14 cellular contexts compared by ENCODE assay signal in genomic region chr4:108045687-108046024, GRCh38. TPM values are rescaled to one million over a fixed set of nuclear protein-coding genes. Genes with fewer than 3 reads are reported as not detected.
A peak's percentile ranks its signal among the peaks of the same experiment; 100 is the strongest.
DNase-seq lines count a peak whose midpoint lies in the region; ATAC-seq and TF ChIP-seq lines count a peak whose summit lies in the region.
"Had no signal": no experiment of that assay in that cellular context is flagged by ENCODE, and none has a peak within 500 bp of the region (broad histone marks: within the 10 kb centered on the region; RNA-seq: fewer than 3 reads in every experiment).

No MANE protein-coding gene starts in this region.

- ATAC-seq in T-cell (replicated peaks in 1 of 4) (peak in 3 of 4 experiments; percentile 26 to 63 (median 34)), psoas muscle (peak; percentile 54 to 78 (median 70)), GM21619 (IDR thresholded peaks at IDR 0.05; ENCODE audit: unreplicated experiment) (no peak), GM18858 (IDR thresholded peaks at IDR 0.05; ENCODE audit: unreplicated experiment) (no peak)

- H3K4me1 ChIP-seq in psoas muscle = peaks cover 7% of the 10 kb centered on the region

- H3K9me3 ChIP-seq in psoas muscle = no peaks in the 10 kb centered on the region

- no peak overlapping the region for H3K27ac ChIP-seq in psoas muscle
- H3K27ac ChIP-seq: brain microvascular endothelial cell had no signal

- peak overlapping the region; percentile 82 for H3K27ac Mint-ChIP-seq in activated CD4-positive, alpha-beta T cell treated with anti-CD3 and anti-CD28 coated beads, Interleukin-2, amount 10 ng/mL, durations not matched to agents 24 days and 14 days
- H3K27ac Mint-ChIP-seq in T-cell = peak overlapping the region; percentile 77 to 81
- H3K27ac Mint-ChIP-seq: memory B cell had no signal

- POLR2A ChIA-PET in T-cell (lab: Charles Lee) = no interaction called here

- no peaks in the 10 kb centered on the region for H3K27me3 ChIP-seq in psoas muscle (ENCODE audit: insufficient read depth in 3 of 3, low read length in 2 of 3)
- H3K27me3 ChIP-seq: brain microvascular endothelial cell had no signal

- CTCF ChIA-PET in T-cell (lab: Charles Lee) = no interaction called here

- H3K4me3 ChIP-seq in fibroblast of pulmonary artery (replicated peaks; ENCODE audit: low read depth, low read length) = no peak overlapping the region
- H3K4me3 ChIP-seq in psoas muscle = no peak overlapping the region
- H3K4me3 ChIP-seq: smooth muscle cell had no signal

- no peak for DNase-seq in activated CD4-positive, alpha-beta T cell treated with anti-CD3 and anti-CD28 coated beads, Interleukin-2, amount 10 ng/mL, durations not matched to agents 24 days and 14 days
- no peak for DNase-seq in activated CD4-positive, alpha-beta T cell treated with anti-CD3 and anti-CD28 coated beads, Interleukin-2, amount 50 U/mL, for 4 hours
- DNase-seq in T-cell = peak in 3 of 34 experiments; percentile 14 to 22 (median 20)
- peak; percentile 19 for DNase-seq in fibroblast of pulmonary artery (ENCODE audit: low read depth)
- peak; percentile 34 to 59 for DNase-seq in psoas muscle
- no peak for DNase-seq in NCI-H82 treated with DMSO at 0.1 percent for 48 hours (lab: John Stamatoyannopoulos, UW; ENCODE audit: unreplicated experiment)
- DNase-seq: activated CD4-positive, CD25-positive, alpha-beta regulatory T cell treated with anti-CD3 and anti-CD28 coated beads, Interleukin-2, amount 50 U/mL, for 72 hours; AML-193; brain microvascular endothelial cell; NCI-H1417 had no signal

- H3K4me3 Mint-ChIP-seq in activated CD4-positive, alpha-beta T cell treated with anti-CD3 and anti-CD28 coated beads, Interleukin-2, amount 10 ng/mL, durations not matched to agents 24 days and 14 days = no peak overlapping the region
- H3K4me3 Mint-ChIP-seq in T-cell = peak overlapping the region in 1 of 3 donors; percentile 48
- H3K4me3 Mint-ChIP-seq: memory B cell had no signal

- peaks cover 51% of the 10 kb centered on the region for H3K4me1 Mint-ChIP-seq in activated CD4-positive, alpha-beta T cell treated with anti-CD3 and anti-CD28 coated beads, Interleukin-2, amount 10 ng/mL, durations not matched to agents 24 days and 14 days
- peaks cover 65 to 68% (median 66%) of the 10 kb centered on the region in 3 donors for H3K4me1 Mint-ChIP-seq in T-cell
- H3K4me1 Mint-ChIP-seq: memory B cell had no signal

- WGBS in psoas muscle, 3 donors = 13 to 24% (median 15%) methylated on average over 3 of the region's 3 CpGs

- H3K27me3 Mint-ChIP-seq in activated CD4-positive, alpha-beta T cell treated with anti-CD3 and anti-CD28 coated beads, Interleukin-2, amount 10 ng/mL, durations not matched to agents 24 days and 14 days = no peaks in the 10 kb centered on the region
- H3K27me3 Mint-ChIP-seq in T-cell = no peaks in the 10 kb centered on the region
- H3K27me3 Mint-ChIP-seq: memory B cell had no signal

- peaks cover 41% of the 10 kb centered on the region for H3K36me3 Mint-ChIP-seq in activated CD4-positive, alpha-beta T cell treated with anti-CD3 and anti-CD28 coated beads, Interleukin-2, amount 10 ng/mL, durations not matched to agents 24 days and 14 days (ENCODE audit: low read depth)
- peaks cover 28% of the 10 kb centered on the region for H3K36me3 Mint-ChIP-seq in T-cell
- H3K36me3 Mint-ChIP-seq: memory B cell had no signal

- H3K9me3 Mint-ChIP-seq in activated CD4-positive, alpha-beta T cell treated with anti-CD3 and anti-CD28 coated beads, Interleukin-2, amount 10 ng/mL, durations not matched to agents 24 days and 14 days = no peaks in the 10 kb centered on the region
- H3K9me3 Mint-ChIP-seq in T-cell = no peaks in the 10 kb centered on the region
- H3K9me3 Mint-ChIP-seq: memory B cell had no signal

- H3K36me3 ChIP-seq in psoas muscle (ENCODE audit: insufficient read depth in 1 of 2, low read depth in 1 of 2) = no peaks in the 10 kb centered on the region
- H3K36me3 ChIP-seq: brain microvascular endothelial cell had no signal

- TF ChIP-seq CTCF in fibroblast of pulmonary artery (IDR thresholded peaks at IDR 0.05; ENCODE audit: low read length, missing control alignments) = no peak
- no peak for TF ChIP-seq CTCF in psoas muscle (IDR thresholded peaks at IDR 0.05)

- intact Hi-C loops in activated CD4-positive, alpha-beta T cell treated with anti-CD3 and anti-CD28 coated beads, Interleukin-2, amount 10 ng/mL, durations not matched to agents 24 days and 14 days (cut with micrococcal nuclease) = no loop called here
- intact Hi-C loops in psoas muscle (cut with DNase I) = no loop called here

RNA-seq across cellular contexts. Expression of gene HADH, which starts 56.0 kb away (rescaled TPM):
- total RNA-seq in activated CD4-positive, alpha-beta T cell treated with anti-CD3 and anti-CD28 coated beads, Interleukin-2, amount 10 ng/mL, durations not matched to agents 24 days and 14 days = 37.2 and 41.4 TPM in 2 replicates
- total RNA-seq in T-cell (10 to 100 TPM; 14.2 to 25.0 (median 17.8) TPM), psoas muscle (100 to 1,000 TPM in 3 of 4 donors, 10 to 100 TPM in 1; 84.4 to 150 (median 118) TPM)
- polyA plus RNA-seq in psoas muscle = 100 to 1,000 TPM in 1 of 3 donors, 10 to 100 TPM in 2; 26.6 to 125 (median 99.5) TPM

Comparison
In these comparisons a context has a peak if more than half of its experiments do, and no peak if none do; other contexts are left out.
1. DNase-seq: peak in fibroblast of pulmonary artery (single experiment) and psoas muscle (2 of 2); none in activated CD4-positive, alpha-beta T cell treated with anti-CD3 and anti-CD28 coated beads, Interleukin-2, amount 10 ng/mL, durations not matched to agents 24 days and 14 days (single experiment), activated CD4-positive, alpha-beta T cell treated with anti-CD3 and anti-CD28 coated beads, Interleukin-2, amount 50 U/mL, for 4 hours (0 of 2) and NCI-H82 treated with DMSO at 0.1 percent for 48 hours (single experiment).
2. ATAC-seq: peak in T-cell (3 of 4) and psoas muscle (4 of 4); none in GM21619 (single experiment) and GM18858 (single experiment).